In genomic region chr19:49430678-49431329, GRCh38 we compare ENCODE assay signal across 1 cellular context.
TF ChIP-seq lines count a peak whose summit lies in the region.

No MANE protein-coding gene starts in this region.

TF ChIP-seq in GM12878, 131 proteins besides CTCF, POLR2A, EP300 and RAD21:
- TF ChIP-seq SMC3 (IDR thresholded peaks at IDR 0.05; ENCODE audit: borderline replicate concordance, low read length) (peak; percentile 44; the same call in 1 of the 2 replicates), KDM1A (IDR thresholded peaks at IDR 0.05; ENCODE audit: borderline replicate concordance) (no peak), HDAC6 (IDR thresholded peaks at IDR 0.05; ENCODE audit: unreplicated experiment) (no peak), ZNF687 (IDR thresholded peaks at IDR 0.05) (no peak)
